ENCODE assay signal across 23 cellular contexts in the genomic region with DNA sequence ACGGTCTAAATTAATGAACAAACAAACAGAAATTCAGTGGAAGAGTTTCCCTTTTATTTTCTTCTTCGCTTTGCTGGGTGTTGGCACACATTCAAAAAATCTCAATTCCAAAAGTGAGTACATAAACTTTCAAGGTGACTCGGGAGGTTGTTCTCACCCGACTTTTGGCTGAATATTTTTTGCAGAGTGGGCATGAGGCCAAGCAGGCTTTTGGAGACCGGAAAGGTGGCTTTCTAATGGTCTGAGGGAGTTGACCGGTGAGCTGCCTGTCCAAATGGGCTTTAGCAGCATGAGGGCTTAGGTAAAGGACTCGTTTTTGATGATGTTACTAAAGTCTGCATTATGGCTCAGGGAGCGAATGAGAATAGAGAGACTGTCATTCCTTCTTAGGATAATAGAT.
DNase-seq lines count a peak whose midpoint lies in the region; ATAC-seq and TF ChIP-seq lines count a peak whose summit lies in the region.
"Had no signal": no experiment of that assay in that cellular context is flagged by ENCODE, and none has a peak within 500 bp of the region (broad histone marks: within the 10 kb centered on the region; RNA-seq: fewer than 3 reads in every experiment).

No MANE protein-coding gene starts in this region.

- no peaks in the 10 kb centered on the region for H3K36me3 ChIP-seq in Caco-2 (ENCODE audit: control insufficient read depth, insufficient read depth, low read length)

- no peaks in the 10 kb centered on the region for H3K27me3 ChIP-seq in Caco-2 (replicated peaks; ENCODE audit: control insufficient read depth, insufficient read depth, low read length)

- CTCF ChIA-PET in Caco-2 (lab: Charles Lee), result no interaction called here

- H3K27me3 Mint-ChIP-seq in Caco-2 (ENCODE audit: insufficient read depth, unreplicated experiment), result no peaks in the 10 kb centered on the region
- no peaks in the 10 kb centered on the region for H3K27me3 Mint-ChIP-seq in dendritic cell treated with granulocyte-macrophage colony-stimulating factor and Interleukin-4, amounts not matched to agents 40 ng/mL and 50 ng/mL, for 4 days
- H3K27me3 Mint-ChIP-seq in stimulated activated naive B cell treated with anti-CD40 and anti-IgM and Interleukin-4, amounts not matched to agents 10 μg/mL and 1 μg/mL and 100 μg/mL, for 72 hours, result no peaks in the 10 kb centered on the region
- H3K27me3 Mint-ChIP-seq: CD4-positive, alpha-beta memory T cell; IgD-negative memory B cell had no signal

- H3K9me3 Mint-ChIP-seq in Caco-2 (ENCODE audit: unreplicated experiment), result no peaks in the 10 kb centered on the region
- no peaks in the 10 kb centered on the region for H3K9me3 Mint-ChIP-seq in dendritic cell treated with granulocyte-macrophage colony-stimulating factor and Interleukin-4, amounts not matched to agents 40 ng/mL and 50 ng/mL, for 4 days
- no peaks in the 10 kb centered on the region for H3K9me3 Mint-ChIP-seq in stimulated activated effector memory CD8-positive, alpha-beta T cell treated with anti-CD3 and anti-CD28 coated beads, Interleukin-12 subunit alpha, Interleukin-12 subunit beta, amount 100 ng/mL, for 72 hours
- H3K9me3 Mint-ChIP-seq in stimulated activated naive B cell treated with anti-CD40 and anti-IgM and Interleukin-4, amounts not matched to agents 10 μg/mL and 1 μg/mL and 100 μg/mL, for 72 hours, result no peaks in the 10 kb centered on the region
- H3K9me3 Mint-ChIP-seq: CD4-positive, alpha-beta memory T cell; IgD-negative memory B cell had no signal

- peak overlapping the region; percentile 22 for H3K27ac Mint-ChIP-seq in Caco-2 (ENCODE audit: unreplicated experiment)
- peak overlapping the region; percentile 0 for H3K27ac Mint-ChIP-seq in dendritic cell treated with granulocyte-macrophage colony-stimulating factor and Interleukin-4, amounts not matched to agents 40 ng/mL and 50 ng/mL, for 4 days
- H3K27ac Mint-ChIP-seq in stimulated activated effector memory CD8-positive, alpha-beta T cell treated with anti-CD3 and anti-CD28 coated beads, Interleukin-12 subunit alpha, Interleukin-12 subunit beta, amount 100 ng/mL, for 72 hours, result peak overlapping the region; percentile 6
- no peak overlapping the region for H3K27ac Mint-ChIP-seq in stimulated activated naive B cell treated with anti-CD40 and anti-IgM and Interleukin-4, amounts not matched to agents 10 μg/mL and 1 μg/mL and 100 μg/mL, for 72 hours
- H3K27ac Mint-ChIP-seq: CD4-positive, alpha-beta memory T cell; IgD-negative memory B cell had no signal

- H3K9me3 ChIP-seq in Caco-2, result no peaks in the 10 kb centered on the region

- no peak for DNase-seq in Caco-2
- peak; percentile 44 for DNase-seq in DMS79 treated with DMSO at 0.1 percent for 48 hours (lab: John Stamatoyannopoulos, UW)
- DNase-seq in stimulated activated effector memory CD8-positive, alpha-beta T cell treated with anti-CD3 and anti-CD28 coated beads, Interleukin-12 subunit alpha, Interleukin-12 subunit beta, amount 100 ng/mL, for 72 hours (ENCODE audit: low spot score in 2 of 2), result no peak
- DNase-seq in stimulated activated naive B cell treated with anti-CD40 and anti-IgM and Interleukin-4, amounts not matched to agents 10 μg/mL and 1 μg/mL and 100 μg/mL, for 72 hours, result no peak
- no peak for DNase-seq in SKM-1 (lab: John Stamatoyannopoulos, UW; ENCODE audit: unreplicated experiment)
- DNase-seq: C1 segment of cervical spinal cord; CD4-positive, alpha-beta memory T cell; COR-L47; GF-D8; MM.1S; NCI-H1048; NCI-H1436; NCI-H187; NCI-H2081 treated with DMSO at 0.1 percent for 48 hours; NCI-H2171; NCI-H226; NCI-H510A treated with DMSO at 0.1 percent for 48 hours; NCI-H82; RPMI8226; SHP77 had no signal

- POLR2A ChIA-PET in Caco-2 (lab: Charles Lee), result no interaction called here

- BruUV-seq in Caco-2 (replicated peaks; lab: Mats Ljungman, UMichigan), result no TSS peak

- peaks cover 6% of the 10 kb centered on the region for H3K4me1 Mint-ChIP-seq in Caco-2 (ENCODE audit: low read depth, unreplicated experiment)
- peaks cover 38% of the 10 kb centered on the region for H3K4me1 Mint-ChIP-seq in dendritic cell treated with granulocyte-macrophage colony-stimulating factor and Interleukin-4, amounts not matched to agents 40 ng/mL and 50 ng/mL, for 4 days (ENCODE audit: low read depth)
- H3K4me1 Mint-ChIP-seq in stimulated activated effector memory CD8-positive, alpha-beta T cell treated with anti-CD3 and anti-CD28 coated beads, Interleukin-12 subunit alpha, Interleukin-12 subunit beta, amount 100 ng/mL, for 72 hours, result no peaks in the 10 kb centered on the region
- peaks cover 20 to 22% of the 10 kb centered on the region in 2 donors for H3K4me1 Mint-ChIP-seq in stimulated activated naive B cell treated with anti-CD40 and anti-IgM and Interleukin-4, amounts not matched to agents 10 μg/mL and 1 μg/mL and 100 μg/mL, for 72 hours

- TF ChIP-seq CTCF in Caco-2 (IDR thresholded peaks at IDR 0.05; ENCODE audit: insufficient read depth in 1 of 2, low read depth in 1 of 2, low read length in 1 of 2, severe bottlenecking in 1 of 2, unreplicated experiment in 1 of 2), result no peak

- H3K4me3 Mint-ChIP-seq in Caco-2 (ENCODE audit: unreplicated experiment), result no peak overlapping the region
- H3K4me3 Mint-ChIP-seq in dendritic cell treated with granulocyte-macrophage colony-stimulating factor and Interleukin-4, amounts not matched to agents 40 ng/mL and 50 ng/mL, for 4 days, result no peak overlapping the region
- no peak overlapping the region for H3K4me3 Mint-ChIP-seq in stimulated activated effector memory CD8-positive, alpha-beta T cell treated with anti-CD3 and anti-CD28 coated beads, Interleukin-12 subunit alpha, Interleukin-12 subunit beta, amount 100 ng/mL, for 72 hours
- no peak overlapping the region for H3K4me3 Mint-ChIP-seq in stimulated activated naive B cell treated with anti-CD40 and anti-IgM and Interleukin-4, amounts not matched to agents 10 μg/mL and 1 μg/mL and 100 μg/mL, for 72 hours
- H3K4me3 Mint-ChIP-seq: CD4-positive, alpha-beta memory T cell had no signal

- no peaks in the 10 kb centered on the region for H3K4me1 ChIP-seq in Caco-2

- H3K36me3 Mint-ChIP-seq in Caco-2 (ENCODE audit: insufficient read depth, unreplicated experiment), result no peaks in the 10 kb centered on the region
- H3K36me3 Mint-ChIP-seq in dendritic cell treated with granulocyte-macrophage colony-stimulating factor and Interleukin-4, amounts not matched to agents 40 ng/mL and 50 ng/mL, for 4 days (ENCODE audit: low read depth), result peaks cover 93% of the 10 kb centered on the region
- no peaks in the 10 kb centered on the region for H3K36me3 Mint-ChIP-seq in stimulated activated effector memory CD8-positive, alpha-beta T cell treated with anti-CD3 and anti-CD28 coated beads, Interleukin-12 subunit alpha, Interleukin-12 subunit beta, amount 100 ng/mL, for 72 hours
- peaks cover 46 to 75% of the 10 kb centered on the region in 2 donors for H3K36me3 Mint-ChIP-seq in stimulated activated naive B cell treated with anti-CD40 and anti-IgM and Interleukin-4, amounts not matched to agents 10 μg/mL and 1 μg/mL and 100 μg/mL, for 72 hours

- H3K4me3 ChIP-seq in Caco-2 (ENCODE audit: low read depth, low read length), result no peak overlapping the region

- intact Hi-C loops in Caco-2 (cut with micrococcal nuclease; ENCODE audit: unreplicated experiment), result no loop called here
- intact Hi-C loops in dendritic cell treated with granulocyte-macrophage colony-stimulating factor and Interleukin-4, amounts not matched to agents 40 ng/mL and 50 ng/mL, for 4 days (cut with micrococcal nuclease), result no loop called here

- ATAC-seq in stimulated activated effector memory CD8-positive, alpha-beta T cell treated with anti-CD3 and anti-CD28 coated beads, Interleukin-12 subunit alpha, Interleukin-12 subunit beta, amount 100 ng/mL, for 72 hours, result no peak
- ATAC-seq in stimulated activated naive B cell treated with anti-CD40 and anti-IgM and Interleukin-4, amounts not matched to agents 10 μg/mL and 1 μg/mL and 100 μg/mL, for 72 hours (replicated peaks), result no peak
- no peak for ATAC-seq in GM21529 (IDR thresholded peaks at IDR 0.05; ENCODE audit: unreplicated experiment)
